ENCODE assay signal across 11 cellular contexts in genomic region chr22:40058265-40058664, GRCh38.
A peak's percentile ranks its signal among the peaks of the same experiment; 100 is the strongest.
DNase-seq lines count a peak whose midpoint lies in the region; ATAC-seq and TF ChIP-seq lines count a peak whose summit lies in the region.
"Had no signal": no experiment of that assay in that cellular context is flagged by ENCODE, and none has a peak within 500 bp of the region (broad histone marks: within the 10 kb centered on the region; RNA-seq: fewer than 3 reads in every experiment).

No MANE protein-coding gene starts in this region.

- intact Hi-C loops in left ventricle myocardium inferior (cut with micrococcal nuclease): loop anchor here (10.0 kb wide), 1 partner anchor 127 kb away; no protein-coding TSS in a partner anchor

- H3K27ac ChIP-seq in left ventricle myocardium inferior (replicated peaks): peak overlapping the region; percentile 54
- peak overlapping the region in 1 of 2 donors; percentile 4 for H3K27ac ChIP-seq in right atrium auricular region

- DNase-seq in left ventricle myocardium inferior: no peak
- DNase-seq in right atrium auricular region (ENCODE audit: low spot score): no peak
- DNase-seq in activated T-cell treated with anti-CD3 and anti-CD28 coated beads, Interleukin-2, amount 50 U/mL, for 48 hours: peak; percentile 60 to 65
- peak; percentile 32 to 67 for DNase-seq in lung microvascular endothelial cell (ENCODE audit: low read depth in 2 of 2)
- no peak for DNase-seq in NCI-H2081 (lab: John Stamatoyannopoulos, UW)
- DNase-seq in HFFc6: no peak
- DNase-seq in NCI-H1417 (lab: John Stamatoyannopoulos, UW): no peak
- DNase-seq: activated effector memory CD4-positive, alpha-beta T cell treated with Interleukin-2 at 50 U/mL for 16 hours; HCEC 1CT had no signal

- H3K27me3 ChIP-seq in left ventricle myocardium inferior (ENCODE audit: low read depth) (no peaks in the 10 kb centered on the region), right atrium auricular region (no peaks in the 10 kb centered on the region)

- H3K4me1 Mint-ChIP-seq in HFFc6 (ENCODE audit: low read depth): peaks cover 14% of the 10 kb centered on the region

- H3K4me3 ChIP-seq in left ventricle myocardium inferior (no peak overlapping the region), right atrium auricular region (no peak overlapping the region)

- H3K27ac Mint-ChIP-seq in HFFc6: no peak overlapping the region
- H3K27ac Mint-ChIP-seq: dendritic cell treated with granulocyte-macrophage colony-stimulating factor and Interleukin-4, amounts not matched to agents 40 ng/mL and 50 ng/mL, for 4 days had no signal

- H3K36me3 Mint-ChIP-seq in HFFc6 (ENCODE audit: low read depth): no peaks in the 10 kb centered on the region

- H3K36me3 ChIP-seq in left ventricle myocardium inferior: no peaks in the 10 kb centered on the region
- no peaks in the 10 kb centered on the region for H3K36me3 ChIP-seq in right atrium auricular region

- TF ChIP-seq CTCF in left ventricle myocardium inferior (IDR thresholded peaks at IDR 0.05; ENCODE audit: borderline replicate concordance) (peak; percentile 23), right atrium auricular region (IDR thresholded peaks at IDR 0.05) (no peak), HFFc6 (IDR thresholded peaks at IDR 0.05) (no peak)

- no peak for ATAC-seq in HG03460 (IDR thresholded peaks at IDR 0.05; ENCODE audit: unreplicated experiment)

- peaks cover 3% of the 10 kb centered on the region for H3K27me3 Mint-ChIP-seq in HFFc6 (ENCODE audit: insufficient read depth)
- H3K27me3 Mint-ChIP-seq: dendritic cell treated with granulocyte-macrophage colony-stimulating factor and Interleukin-4, amounts not matched to agents 40 ng/mL and 50 ng/mL, for 4 days had no signal

- H3K9me3 Mint-ChIP-seq in HFFc6: no peaks in the 10 kb centered on the region
- H3K9me3 Mint-ChIP-seq: dendritic cell treated with granulocyte-macrophage colony-stimulating factor and Interleukin-4, amounts not matched to agents 40 ng/mL and 50 ng/mL, for 4 days had no signal

- H3K4me1 ChIP-seq in left ventricle myocardium inferior (peaks cover 63% of the 10 kb centered on the region), right atrium auricular region (peaks cover 0 to 25% of the 10 kb centered on the region in 2 donors)

- no peak overlapping the region for H3K4me3 Mint-ChIP-seq in HFFc6
- H3K4me3 Mint-ChIP-seq: dendritic cell treated with granulocyte-macrophage colony-stimulating factor and Interleukin-4, amounts not matched to agents 40 ng/mL and 50 ng/mL, for 4 days had no signal

- H3K9me3 ChIP-seq in left ventricle myocardium inferior (replicated peaks) (no peaks in the 10 kb centered on the region), right atrium auricular region (no peaks in the 10 kb centered on the region)

Comparison
In these comparisons a context has a peak if more than half of its experiments do, and no peak if none do; other contexts are left out.
1. DNase-seq: peak in activated T-cell treated with anti-CD3 and anti-CD28 coated beads, Interleukin-2, amount 50 U/mL, for 48 hours (2 of 2) and lung microvascular endothelial cell (2 of 2); none in left ventricle myocardium inferior (single experiment), right atrium auricular region (single experiment), NCI-H2081 (0 of 2), HFFc6 (single experiment) and NCI-H1417 (0 of 3).